Comparison of ENCODE assay signal across 21 cellular contexts in genomic region chr16:80147021-80147680, GRCh38.
A peak's percentile ranks its signal among the peaks of the same experiment; 100 is the strongest.
DNase-seq lines count a peak whose midpoint lies in the region; FAIRE-seq and TF ChIP-seq lines count a peak whose summit lies in the region.
"Had no signal": no experiment of that assay in that cellular context is flagged by ENCODE, and none has a peak within 500 bp of the region (broad histone marks: within the 10 kb centered on the region; RNA-seq: fewer than 3 reads in every experiment).

No MANE protein-coding gene starts in this region.

- H3K4me3 Mint-ChIP-seq in progenitor cell of endocrine pancreas (ENCODE audit: low read depth): no peak overlapping the region
- H3K4me3 Mint-ChIP-seq: activated CD8-positive, alpha-beta T cell treated with anti-CD3 and anti-CD28 coated beads, Interleukin-2, amount 10 ng/mL, durations not matched to agents 7 days and 5 days; central memory CD8-positive, alpha-beta T cell; natural killer cell treated with Interleukin-12 subunit alpha and Interleukin-12 subunit beta and Interleukin-15 and Interleukin-18, amount 100 ng/mL, for 72 hours had no signal

- H3K27me3 Mint-ChIP-seq in progenitor cell of endocrine pancreas: peaks cover 21% of the 10 kb centered on the region

- no peak for TF ChIP-seq CTCF in progenitor cell of endocrine pancreas (IDR thresholded peaks at IDR 0.05; ENCODE audit: unreplicated experiment)

- FAIRE-seq in urothelium cell line (lab: Jason Lieb, UNC): peak; percentile 52

- peaks cover 3% of the 10 kb centered on the region for H3K9me3 Mint-ChIP-seq in progenitor cell of endocrine pancreas (ENCODE audit: low read depth)

- H3K36me3 Mint-ChIP-seq in progenitor cell of endocrine pancreas (ENCODE audit: insufficient read depth): peaks cover 2% of the 10 kb centered on the region

- H3K4me1 Mint-ChIP-seq in progenitor cell of endocrine pancreas (ENCODE audit: low read depth): peaks cover 3% of the 10 kb centered on the region
- H3K4me1 Mint-ChIP-seq: central memory CD8-positive, alpha-beta T cell had no signal

- H3K27ac Mint-ChIP-seq in progenitor cell of endocrine pancreas: no peak overlapping the region
- H3K27ac Mint-ChIP-seq: activated CD8-positive, alpha-beta T cell treated with anti-CD3 and anti-CD28 coated beads, Interleukin-2, amount 10 ng/mL, durations not matched to agents 7 days and 5 days; natural killer cell treated with Interleukin-12 subunit alpha and Interleukin-12 subunit beta and Interleukin-15 and Interleukin-18, amount 100 ng/mL, for 72 hours had no signal

- DNase-seq in GM03348 (ENCODE audit: low spot score) (peak; percentile 54), RPMI7951 (ENCODE audit: low read depth) (peak; percentile 48), inferior parietal cortex (ENCODE audit: extremely low spot score) (peak; percentile 5), urothelium cell line (ENCODE audit: low spot score) (peak; percentile 44), NCI-H748 (lab: John Stamatoyannopoulos, UW; ENCODE audit: unreplicated experiment) (no peak), progenitor cell of endocrine pancreas (ENCODE audit: low spot score, unreplicated experiment) (no peak)
- DNase-seq in activated naive CD4-positive, alpha-beta T cell treated with anti-CD3 and anti-CD28 coated beads, Interleukin-2, amount 50 U/mL, for 16 hours: no peak
- DNase-seq: activated CD8-positive, alpha-beta T cell treated with anti-CD3 and anti-CD28 coated beads, Interleukin-2, amount 10 ng/mL, durations not matched to agents 7 days and 5 days; activated T-cell treated with anti-CD3 and anti-CD28 coated beads, Interleukin-2, amount 50 U/mL, for 1 hour; AML-193; amygdala; COR-L47; DND-41; gastrocnemius medialis; left cardiac atrium; stimulated activated CD4-positive, alpha-beta T cell treated with anti-CD3 and anti-CD28 coated beads, Interleukin-1b, Interleukin-23, amount 100 ng/mL, for 48 hours; stimulated activated naive CD4-positive, alpha-beta T cell; T1000; thyroid gland had no signal

Comparison
In these comparisons a context has a peak if more than half of its experiments do, and no peak if none do; other contexts are left out.
1. DNase-seq: peak in GM03348 (single experiment), RPMI7951 (single experiment), inferior parietal cortex (single experiment) and urothelium cell line (single experiment); none in activated naive CD4-positive, alpha-beta T cell treated with anti-CD3 and anti-CD28 coated beads, Interleukin-2, amount 50 U/mL, for 16 hours (single experiment), NCI-H748 (single experiment) and progenitor cell of endocrine pancreas (single experiment).